In the genomic region with DNA sequence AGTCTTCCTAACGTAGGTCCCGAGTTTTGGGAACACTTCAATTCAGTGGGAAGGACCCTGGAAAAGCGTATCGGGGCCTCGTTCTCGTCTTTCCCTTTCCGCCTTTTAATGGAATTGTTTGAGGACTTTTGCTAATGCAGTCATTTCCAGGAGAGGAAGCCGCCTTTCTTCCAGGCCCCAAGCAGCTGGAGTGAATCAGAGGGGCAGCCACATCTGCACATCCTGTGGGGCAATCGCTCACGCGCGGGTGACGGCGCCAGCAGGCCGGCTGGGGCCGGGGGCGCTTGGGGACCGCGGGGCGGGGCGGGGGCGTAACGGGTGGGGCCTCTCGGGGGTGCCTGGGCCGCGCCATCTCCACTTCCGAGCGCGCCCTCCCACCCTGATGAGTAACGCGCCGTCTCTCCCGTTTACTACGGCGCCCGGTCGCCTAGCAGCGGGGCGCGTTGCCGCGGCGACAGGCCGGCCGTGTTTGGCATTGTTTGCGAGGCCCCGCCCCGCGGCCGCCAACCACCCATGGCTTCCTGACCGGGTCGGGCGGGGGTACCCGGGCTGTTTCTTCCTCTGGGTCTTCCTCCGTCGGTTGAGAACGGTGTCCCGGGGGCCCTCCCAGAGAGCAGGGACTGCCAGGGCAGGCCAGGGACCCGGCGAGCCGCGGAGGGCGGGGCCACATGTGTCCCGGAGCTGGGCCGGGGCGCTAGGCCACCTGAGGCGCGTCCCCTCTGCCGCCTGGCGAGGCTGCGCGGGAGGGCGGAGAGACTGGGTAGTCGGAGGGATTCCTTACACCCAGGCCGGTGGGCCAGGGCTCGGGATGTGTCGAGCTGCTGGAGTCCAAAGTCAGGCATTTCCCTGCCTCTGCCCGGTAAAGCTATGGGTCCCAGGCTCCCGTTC, we compare ENCODE assay signal across 1 cellular context.
TF ChIP-seq lines count a peak whose summit lies in the region.

No MANE protein-coding gene starts in this region.

TF ChIP-seq in HEK293, 187 proteins besides CTCF, POLR2A, EP300 and RAD21 (continued from another document and continues in another):
- TF ChIP-seq ZBTB11 (tag by site-specific recombination; conservative IDR thresholded peaks at IDR 0.05; ENCODE audit: low read depth): peak; percentile 39
- TF ChIP-seq ZNF501 (tag by site-specific recombination; IDR thresholded peaks at IDR 0.05): peak; percentile 74; the same call in 1 of the 2 replicates
- no peak for TF ChIP-seq ZNF112 (tag by site-specific recombination; IDR thresholded peaks at IDR 0.05)
- TF ChIP-seq, protein P1, sequence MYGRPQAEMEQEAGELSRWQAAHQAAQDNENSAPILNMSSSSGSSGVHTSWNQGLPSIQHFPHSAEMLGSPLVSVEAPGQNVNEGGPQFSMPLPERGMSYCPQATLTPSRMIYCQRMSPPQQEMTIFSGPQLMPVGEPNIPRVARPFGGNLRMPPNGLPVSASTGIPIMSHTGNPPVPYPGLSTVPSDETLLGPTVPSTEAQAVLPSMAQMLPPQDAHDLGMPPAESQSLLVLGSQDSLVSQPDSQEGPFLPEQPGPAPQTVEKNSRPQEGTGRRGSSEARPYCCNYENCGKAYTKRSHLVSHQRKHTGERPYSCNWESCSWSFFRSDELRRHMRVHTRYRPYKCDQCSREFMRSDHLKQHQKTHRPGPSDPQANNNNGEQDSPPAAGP (tag by site-specific recombination; IDR thresholded peaks at IDR 0.05): no peak
- TF ChIP-seq REST (tag by site-specific recombination; IDR thresholded peaks at IDR 0.05): no peak
- TF ChIP-seq KLF10 (tag by site-specific recombination; IDR thresholded peaks at IDR 0.05): peak; percentile 48; the same call in 1 of the 2 replicates
- TF ChIP-seq ZNF404 (tag by site-specific recombination; IDR thresholded peaks at IDR 0.05): no peak
- peak; percentile 97 for TF ChIP-seq ZNF335 (tag by site-specific recombination; conservative IDR thresholded peaks at IDR 0.05)
- TF ChIP-seq SP2 (tag by site-specific recombination; IDR thresholded peaks at IDR 0.05): peak; percentile 67
- TF ChIP-seq PRDM1 (tag by site-specific recombination; IDR thresholded peaks at IDR 0.05): peak; percentile 71
- no peak for TF ChIP-seq ZNF280C (tag by site-specific recombination; IDR thresholded peaks at IDR 0.05)
- peak; percentile 10; the same call in 1 of the 2 replicates for TF ChIP-seq ZNF76 (tag by site-specific recombination; IDR thresholded peaks at IDR 0.05; ENCODE audit: borderline replicate concordance, low read depth)
- TF ChIP-seq ATF2 (tag by site-specific recombination; IDR thresholded peaks at IDR 0.05; ENCODE audit: low read depth): no peak
- no peak for TF ChIP-seq ZNF621 (tag by site-specific recombination; IDR thresholded peaks at IDR 0.05)
- no peak for TF ChIP-seq ZFP37 (tag by site-specific recombination; IDR thresholded peaks at IDR 0.05)
- no peak for TF ChIP-seq ZBTB44 (tag by site-specific recombination; IDR thresholded peaks at IDR 0.05)
- no peak for TF ChIP-seq ZNF792 (tag by site-specific recombination; IDR thresholded peaks at IDR 0.05)
- peak; percentile 38; the same call in 1 of the 2 replicates for TF ChIP-seq IKZF3 (tag by site-specific recombination; IDR thresholded peaks at IDR 0.05)
- TF ChIP-seq ZNF660 (tag by site-specific recombination; IDR thresholded peaks at IDR 0.05): no peak
- no peak for TF ChIP-seq ZNF544 (tag by site-specific recombination; IDR thresholded peaks at IDR 0.05)
- no peak for TF ChIP-seq ZNF223 (tag by site-specific recombination; IDR thresholded peaks at IDR 0.05)
- no peak for TF ChIP-seq ZNF175 (tag by site-specific recombination; IDR thresholded peaks at IDR 0.05)
- TF ChIP-seq YY2 (tag by site-specific recombination; IDR thresholded peaks at IDR 0.05): no peak
- TF ChIP-seq ZNF473 (tag by site-specific recombination; IDR thresholded peaks at IDR 0.05): no peak
- no peak for TF ChIP-seq OSR2 (tag by site-specific recombination; IDR thresholded peaks at IDR 0.05)
- TF ChIP-seq, protein P2, sequence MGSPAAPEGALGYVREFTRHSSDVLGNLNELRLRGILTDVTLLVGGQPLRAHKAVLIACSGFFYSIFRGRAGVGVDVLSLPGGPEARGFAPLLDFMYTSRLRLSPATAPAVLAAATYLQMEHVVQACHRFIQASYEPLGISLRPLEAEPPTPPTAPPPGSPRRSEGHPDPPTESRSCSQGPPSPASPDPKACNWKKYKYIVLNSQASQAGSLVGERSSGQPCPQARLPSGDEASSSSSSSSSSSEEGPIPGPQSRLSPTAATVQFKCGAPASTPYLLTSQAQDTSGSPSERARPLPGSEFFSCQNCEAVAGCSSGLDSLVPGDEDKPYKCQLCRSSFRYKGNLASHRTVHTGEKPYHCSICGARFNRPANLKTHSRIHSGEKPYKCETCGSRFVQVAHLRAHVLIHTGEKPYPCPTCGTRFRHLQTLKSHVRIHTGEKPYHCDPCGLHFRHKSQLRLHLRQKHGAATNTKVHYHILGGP (tag by site-specific recombination; IDR thresholded peaks at IDR 0.05): no peak
- no peak for TF ChIP-seq ZBTB6 (tag by site-specific recombination; IDR thresholded peaks at IDR 0.05)
- TF ChIP-seq OVOL3 (tag by site-specific recombination; IDR thresholded peaks at IDR 0.05): no peak
- TF ChIP-seq, protein P3, sequence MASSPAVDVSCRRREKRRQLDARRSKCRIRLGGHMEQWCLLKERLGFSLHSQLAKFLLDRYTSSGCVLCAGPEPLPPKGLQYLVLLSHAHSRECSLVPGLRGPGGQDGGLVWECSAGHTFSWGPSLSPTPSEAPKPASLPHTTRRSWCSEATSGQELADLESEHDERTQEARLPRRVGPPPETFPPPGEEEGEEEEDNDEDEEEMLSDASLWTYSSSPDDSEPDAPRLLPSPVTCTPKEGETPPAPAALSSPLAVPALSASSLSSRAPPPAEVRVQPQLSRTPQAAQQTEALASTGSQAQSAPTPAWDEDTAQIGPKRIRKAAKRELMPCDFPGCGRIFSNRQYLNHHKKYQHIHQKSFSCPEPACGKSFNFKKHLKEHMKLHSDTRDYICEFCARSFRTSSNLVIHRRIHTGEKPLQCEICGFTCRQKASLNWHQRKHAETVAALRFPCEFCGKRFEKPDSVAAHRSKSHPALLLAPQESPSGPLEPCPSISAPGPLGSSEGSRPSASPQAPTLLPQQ (tag by site-specific recombination; IDR thresholded peaks at IDR 0.05): no peak
- 0 out of 2 replicates have a peak, but pooled peaks have one; percentile 13 for TF ChIP-seq ZNF561 (tag by site-specific recombination; IDR thresholded peaks at IDR 0.05; ENCODE audit: borderline replicate concordance)
- no peak for TF ChIP-seq PRDM6 (tag by site-specific recombination; IDR thresholded peaks at IDR 0.05)
- TF ChIP-seq ZNF571 (tag by site-specific recombination; IDR thresholded peaks at IDR 0.05): no peak
- peak; percentile 97 for TF ChIP-seq GLIS2 (tag by site-specific recombination; IDR thresholded peaks at IDR 0.05)
- TF ChIP-seq ZNF311 (tag by site-specific recombination; IDR thresholded peaks at IDR 0.05; ENCODE audit: borderline replicate concordance): no peak
- TF ChIP-seq ZNF610 (tag by site-specific recombination; IDR thresholded peaks at IDR 0.05; ENCODE audit: borderline replicate concordance): no peak
